Comparison of ENCODE assay signal across 8 cellular contexts in genomic region chr4:36189511-36190226, GRCh38. TPM values are rescaled to one million over a fixed set of nuclear protein-coding genes. Genes with fewer than 3 reads are reported as not detected.
DNase-seq lines count a peak whose midpoint lies in the region; ATAC-seq lines count a peak whose summit lies in the region.

No MANE protein-coding gene starts in this region.

- H3K36me3 Mint-ChIP-seq in activated CD4-positive, alpha-beta memory T cell treated with anti-CD3 and anti-CD28 coated beads for 36 hours: peaks cover 12% of the 10 kb centered on the region

- DNase-seq in CD1c-positive myeloid dendritic cell (ENCODE audit: extremely low spot score) (peak; percentile 24), iPS-NIHi7 (ENCODE audit: extremely low spot score) (no peak), AG20443 (ENCODE audit: low spot score) (no peak), sciatic nerve (ENCODE audit: low spot score) (no peak)
- DNase-seq in activated CD4-positive, alpha-beta memory T cell treated with anti-CD3 and anti-CD28 coated beads for 36 hours: no peak

- H3K27me3 Mint-ChIP-seq in activated CD4-positive, alpha-beta memory T cell treated with anti-CD3 and anti-CD28 coated beads for 36 hours: no peaks in the 10 kb centered on the region

- H3K27ac Mint-ChIP-seq in activated CD4-positive, alpha-beta memory T cell treated with anti-CD3 and anti-CD28 coated beads for 36 hours: peak overlapping the region; percentile 2

- ATAC-seq in GM19043 (IDR thresholded peaks at IDR 0.05; ENCODE audit: low read depth, unreplicated experiment) (peak; percentile 75), HG03066 (IDR thresholded peaks at IDR 0.05; ENCODE audit: low read depth, unreplicated experiment) (peak; percentile 86), HG02973 (IDR thresholded peaks at IDR 0.05; ENCODE audit: unreplicated experiment) (no peak), sciatic nerve (no peak)

- intact Hi-C loops in activated CD4-positive, alpha-beta memory T cell treated with anti-CD3 and anti-CD28 coated beads for 36 hours (cut with micrococcal nuclease): loop anchor here (2.0 kb wide), 1 partner anchor 19 kb away; no protein-coding TSS in a partner anchor
- intact Hi-C loops in sciatic nerve (cut with DNase I): no loop called here

- H3K9me3 Mint-ChIP-seq in activated CD4-positive, alpha-beta memory T cell treated with anti-CD3 and anti-CD28 coated beads for 36 hours: no peaks in the 10 kb centered on the region

- H3K4me3 Mint-ChIP-seq in activated CD4-positive, alpha-beta memory T cell treated with anti-CD3 and anti-CD28 coated beads for 36 hours: no peak overlapping the region

- POLR2A ChIA-PET in activated CD4-positive, alpha-beta memory T cell treated with anti-CD3 and anti-CD28 coated beads for 36 hours (lab: Charles Lee): no interaction called here

- peaks cover 24% of the 10 kb centered on the region for H3K4me1 Mint-ChIP-seq in activated CD4-positive, alpha-beta memory T cell treated with anti-CD3 and anti-CD28 coated beads for 36 hours (ENCODE audit: low read depth)

- CTCF ChIA-PET in activated CD4-positive, alpha-beta memory T cell treated with anti-CD3 and anti-CD28 coated beads for 36 hours (lab: Charles Lee): interaction anchor here (1.0 to 1.1 kb wide), 2 partner anchors 9 to 126 kb away, joined by 3 read pairs; no protein-coding TSS in a partner anchor

RNA-seq across cellular contexts. Expression of gene ARAP2, which starts 54.6 kb away (rescaled TPM):
- 10 to 100 TPM; 49.3 to 57.7 TPM for total RNA-seq in activated CD4-positive, alpha-beta memory T cell treated with anti-CD3 and anti-CD28 coated beads for 36 hours
- total RNA-seq in sciatic nerve: 26.0 TPM

Comparison
In these comparisons a context has a peak if more than half of its experiments do, and no peak if none do; other contexts are left out.
1. ATAC-seq: peak in GM19043 (single experiment) and HG03066 (single experiment); none in HG02973 (single experiment) and sciatic nerve (single experiment).